8 cellular contexts compared by ENCODE assay signal in the genomic region with DNA sequence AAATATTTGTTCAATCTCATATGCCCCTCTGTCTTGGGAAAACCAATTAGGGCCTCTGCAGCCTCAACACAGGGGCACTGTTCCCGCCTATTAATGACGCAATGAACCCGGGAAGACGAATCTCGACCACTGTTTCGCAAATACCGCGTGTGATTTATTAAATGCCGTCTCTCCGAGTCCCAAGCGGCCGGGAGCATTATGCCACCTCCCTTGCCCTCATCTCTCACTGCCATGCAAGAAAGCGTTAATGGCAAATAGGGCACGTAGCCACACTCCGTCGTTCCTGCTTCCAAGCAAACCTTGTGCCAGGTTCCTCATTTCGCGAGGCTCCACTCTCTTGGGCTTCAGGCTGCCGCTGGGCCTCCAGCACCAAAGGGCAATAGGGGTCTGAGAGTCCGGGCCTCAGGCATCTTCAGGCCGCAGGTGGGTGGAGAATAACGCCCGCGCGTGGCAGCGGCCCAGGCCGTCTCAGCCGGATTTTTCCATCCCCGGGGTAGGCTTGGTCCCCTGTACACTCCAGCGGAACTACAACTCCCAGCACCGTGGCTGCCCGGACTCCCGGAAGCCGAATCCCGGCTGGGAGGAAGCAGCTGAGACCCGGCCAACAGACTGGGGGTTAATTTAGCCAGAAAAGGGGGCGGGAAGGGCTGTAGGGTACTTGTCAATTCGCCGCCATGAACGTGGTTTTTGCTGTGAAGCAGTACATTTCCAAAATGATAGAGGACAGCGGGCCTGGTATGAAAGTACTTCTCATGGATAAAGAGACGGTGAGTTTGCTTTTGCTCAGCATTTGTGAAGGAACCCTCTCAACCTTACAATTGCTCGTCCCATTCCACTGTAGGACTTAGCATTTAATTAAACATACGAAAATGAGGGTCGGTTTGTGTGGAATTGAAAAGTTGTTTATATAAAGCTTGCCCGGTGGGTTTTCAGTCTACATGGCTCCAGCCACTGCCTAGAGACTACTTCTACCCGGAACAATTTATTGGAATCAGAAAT. TPM values are rescaled to one million over a fixed set of nuclear protein-coding genes. Genes with fewer than 3 reads are reported as not detected.
DNase-seq lines count a peak whose midpoint lies in the region; ATAC-seq and TF ChIP-seq lines count a peak whose summit lies in the region.

A gene with protein sequence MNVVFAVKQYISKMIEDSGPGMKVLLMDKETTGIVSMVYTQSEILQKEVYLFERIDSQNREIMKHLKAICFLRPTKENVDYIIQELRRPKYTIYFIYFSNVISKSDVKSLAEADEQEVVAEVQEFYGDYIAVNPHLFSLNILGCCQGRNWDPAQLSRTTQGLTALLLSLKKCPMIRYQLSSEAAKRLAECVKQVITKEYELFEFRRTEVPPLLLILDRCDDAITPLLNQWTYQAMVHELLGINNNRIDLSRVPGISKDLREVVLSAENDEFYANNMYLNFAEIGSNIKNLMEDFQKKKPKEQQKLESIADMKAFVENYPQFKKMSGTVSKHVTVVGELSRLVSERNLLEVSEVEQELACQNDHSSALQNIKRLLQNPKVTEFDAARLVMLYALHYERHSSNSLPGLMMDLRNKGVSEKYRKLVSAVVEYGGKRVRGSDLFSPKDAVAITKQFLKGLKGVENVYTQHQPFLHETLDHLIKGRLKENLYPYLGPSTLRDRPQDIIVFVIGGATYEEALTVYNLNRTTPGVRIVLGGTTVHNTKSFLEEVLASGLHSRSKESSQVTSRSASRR (plus strand): TSS at position 593 of the 999 bp plus-strand sequence. CDS start 82 bp downstream, at position 675.

- in situ Hi-C loops in Caki2 (cut with HindIII; ENCODE audit: low pct_unique_long_range_greater_than_20kb, low sequenced_read_pairs), result loop anchor here (10.0 to 25.0 kb wide), 2 partner anchors 103 to 120 kb away; no protein-coding TSS in a partner anchor

- BruUV-seq in OCI-LY7 (replicated peaks; lab: Mats Ljungman, UMichigan), result TSS peak; percentile 92

- H3K27ac ChIP-seq in OCI-LY7 (ENCODE audit: low read depth, low read length, poor library complexity, severe bottlenecking) (peak within 1 kb of the TSS; percentile 90), mucosa of rectum (ENCODE audit: low read depth in 2 of 2, low read length in 2 of 2) (peak within 1 kb of the TSS; percentile 92 to 95)

- peaks cover 38% of the 10 kb centered on the region for H3K79me2 ChIP-seq in OCI-LY7 (ENCODE audit: insufficient read depth, low read depth, low read length)

- peak within 1 kb of the TSS; percentile 81 for H3K4me3 ChIP-seq in OCI-LY7 (ENCODE audit: low read depth, low read length, poor library complexity, severe bottlenecking)
- H3K4me3 ChIP-seq in epithelial cell of proximal tubule (ENCODE audit: low read depth, low read length), result peak within 1 kb of the TSS; percentile 63
- H3K4me3 ChIP-seq in mucosa of rectum (ENCODE audit: low read length in 2 of 2), result peak within 1 kb of the TSS; percentile 83 to 99

- TF ChIP-seq CTCF in OCI-LY7 (conservative IDR thresholded peaks at IDR 0.05; ENCODE audit: low read length) (no peak), epithelial cell of proximal tubule (conservative IDR thresholded peaks at IDR 0.05; ENCODE audit: low read depth, low read length) (peak; percentile 44)

- H3K4me1 ChIP-seq in OCI-LY7 (ENCODE audit: insufficient read depth, low read length, poor library complexity, severe bottlenecking) (peaks cover 25% of the 10 kb centered on the region), mucosa of rectum (ENCODE audit: control insufficient read depth in 2 of 2, insufficient read depth in 2 of 2, low read length in 2 of 2) (peaks cover 0 to 2% of the 10 kb centered on the region in 2 donors)

- POLR2A ChIA-PET in OCI-LY7 (lab: Charles Lee), result interaction anchor here (0.6 to 1.5 kb wide), 11 partner anchors 12 to 775 kb away, joined by 3 to 7 read pairs (median 3); a partner anchor contains a TSS

- H3K9ac ChIP-seq in mucosa of rectum (ENCODE audit: low read depth in 1 of 2, low read length in 2 of 2), result peak within 1 kb of the TSS; percentile 84 to 99

- CTCF ChIA-PET in OCI-LY7 (lab: Charles Lee; ENCODE audit: unreplicated experiment), result interaction anchor here (0.8 to 1.5 kb wide), 3 partner anchors 82 to 120 kb away, joined by 3 to 6 read pairs (median 3); a partner anchor contains a TSS

- H3K27me3 ChIP-seq in mucosa of rectum (ENCODE audit: control insufficient read depth in 2 of 2, insufficient read depth in 2 of 2, low read length in 2 of 2), result no peaks in the 10 kb centered on the region

- H4K20me1 ChIP-seq in OCI-LY7 (ENCODE audit: insufficient read depth, low read length), result no peaks in the 10 kb centered on the region

- intact Hi-C loops in OCI-LY7 (cut with micrococcal nuclease; ENCODE audit: unreplicated experiment), result loop anchor here (2.0 kb wide), 1 partner anchor 93 kb away; no protein-coding TSS in a partner anchor

- H3K9me3 ChIP-seq in OCI-LY7 (ENCODE audit: low read length), result no peaks in the 10 kb centered on the region
- H3K9me3 ChIP-seq in mucosa of rectum (ENCODE audit: control insufficient read depth in 2 of 2, low read length in 2 of 2), result no peaks in the 10 kb centered on the region

- no peaks in the 10 kb centered on the region for H3K9me2 ChIP-seq in OCI-LY7 (ENCODE audit: insufficient read depth, low read length)

- peak; percentile 89 for ATAC-seq in GM21423 (IDR thresholded peaks at IDR 0.05; ENCODE audit: unreplicated experiment)

- H2AFZ ChIP-seq in OCI-LY7 (ENCODE audit: low read length), result peak within 1 kb of the TSS; percentile 93

- peak; percentile 87 for DNase-seq in Caki2 (ENCODE audit: low read depth)
- DNase-seq in HuH-7.5 (ENCODE audit: low spot score), result peak; percentile 76
- DNase-seq in OCI-LY7 (ENCODE audit: low spot score), result peak; percentile 93
- peak; percentile 68 for DNase-seq in activated T-cell treated with anti-CD3 and anti-CD28 coated beads for 4 hours
- DNase-seq in epithelial cell of proximal tubule (ENCODE audit: low read depth), result peak; percentile 49
- DNase-seq in stimulated activated CD8-positive, alpha-beta memory T cell treated with anti-CD3 and anti-CD28 coated beads, Interleukin-4, amount 100 ng/mL, for 48 hours, result peak; percentile 90

- H3K36me3 ChIP-seq in OCI-LY7 (ENCODE audit: insufficient read depth, low read length) (peaks cover 20% of the 10 kb centered on the region), mucosa of rectum (ENCODE audit: control insufficient read depth in 2 of 2, insufficient read depth in 2 of 2, low read length in 2 of 2) (peaks cover 0 to 3% of the 10 kb centered on the region in 2 donors)

- peak within 1 kb of the TSS; percentile 83 for H3K4me2 ChIP-seq in OCI-LY7 (ENCODE audit: low read length)

RNA-seq across cellular contexts. Expression of the gene that starts here (rescaled TPM):
- 12.6 and 15.6 TPM in 2 replicates for total RNA-seq in Caki2 (2014; rRNA removed; shearing (Covaris generic); ENCODE audit: low replicate concordance)
- 38.9 and 40.2 TPM in 2 replicates for total RNA-seq in OCI-LY7 (2014; rRNA removed; shearing (Covaris generic))
- total RNA-seq in OCI-LY7 (2022), result 54.4 and 58.2 TPM in 2 replicates
- total RNA-seq in epithelial cell of proximal tubule, result 12.5 and 26.9 TPM in 2 replicates

Comparison
In these comparisons a context has a peak if more than half of its experiments do, and no peak if none do; other contexts are left out.
1. Peak in every context shown above with its lines: DNase-seq, ATAC-seq, H3K4me3 ChIP-seq and H3K27ac ChIP-seq.